Comparison of ENCODE assay signal across 1 cellular context in genomic region chr1:119440908-119441307, GRCh38.
TF ChIP-seq lines count a peak whose summit lies in the region.

No MANE protein-coding gene starts in this region.

TF ChIP-seq in GM23338, 12 proteins besides CTCF, POLR2A, EP300 and RAD21 (continued from another document):
- TF ChIP-seq ZNF462 (CRISPR knock-in tag; IDR thresholded peaks at IDR 0.05) (no peak), EZH2 (IDR thresholded peaks at IDR 0.05; ENCODE audit: low read depth, unreplicated experiment) (no peak), REST (IDR thresholded peaks at IDR 0.05; ENCODE audit: unreplicated experiment) (no peak), ZNF114 (CRISPR knock-in tag; IDR thresholded peaks at IDR 0.05) (no peak), STAT1 (IDR thresholded peaks at IDR 0.05; ENCODE audit: unreplicated experiment) (no peak)
